28 cellular contexts compared by ENCODE assay signal in genomic region chr10:11588878-11589277, GRCh38.
"Had no signal": no experiment of that assay in that cellular context is flagged by ENCODE, and none has a peak within 500 bp of the region (broad histone marks: within the 10 kb centered on the region; RNA-seq: fewer than 3 reads in every experiment).

No MANE protein-coding gene starts in this region.

- H3K4me3 ChIP-seq: heart right ventricle, lower lobe of right lung, neural progenitor cell, right atrium auricular region, spleen, testis, transverse colon had no signal

- H3K36me3 ChIP-seq: brain microvascular endothelial cell, heart right ventricle, lower lobe of right lung, neural progenitor cell, right atrium auricular region, transverse colon, WERI-Rb-1 had no signal

- H3K27me3 ChIP-seq: brain microvascular endothelial cell, heart right ventricle, neural progenitor cell, right atrium auricular region, spleen, testis, transverse colon had no signal

- H3K9me3 ChIP-seq: lower lobe of right lung, right atrium auricular region, testis had no signal

- FAIRE-seq: astrocyte, endothelial cell of umbilical vein had no signal

- H3K27ac ChIP-seq: brain microvascular endothelial cell, heart right ventricle, lower lobe of right lung, neural progenitor cell, right atrium auricular region, testis, transverse colon, WERI-Rb-1 had no signal

- ATAC-seq: esophagus mucosa; lower lobe of right lung; natural killer cell; stimulated activated naive CD8-positive, alpha-beta T cell treated with anti-CD3 and anti-CD28 coated beads, Interleukin-15, Interleukin-2, amounts not matched to agents 100 U/mL and 50 U/mL, for 24 hours had no signal

- H3K4me1 ChIP-seq: lower lobe of right lung, testis had no signal

- DNase-seq: activated CD4-positive, alpha-beta memory T cell treated with anti-CD3 and anti-CD28 coated beads, Interleukin-2, amount 10 ng/mL, durations not matched to agents 7 days and 5 days; activated CD4-positive, alpha-beta T cell treated with anti-CD3 and anti-CD28 coated beads, Interleukin-2, amount 10 ng/mL, durations not matched to agents 7 days and 5 days; activated CD4-positive, CD25-positive, alpha-beta regulatory T cell treated with anti-CD3 and anti-CD28 coated beads, Interleukin-2, amount 50 U/mL, for 72 hours; activated CD8-positive, alpha-beta memory T cell treated with anti-CD3 and anti-CD28 coated beads, Interleukin-2, amount 50 U/mL, for 48 hours; activated gamma-delta T cell treated with Interleukin-2 at 50 U/mL for 16 hours; activated naive CD4-positive, alpha-beta T cell treated with anti-CD3 and anti-CD28 coated beads, Interleukin-2, amount 50 U/mL, for 16 hours; activated T-cell treated with anti-CD3 and anti-CD28 coated beads, Interleukin-2, amount 50 U/mL, for 24 hours; amniotic stem cell; brain microvascular endothelial cell; central memory CD4-positive, alpha-beta T cell; foreskin melanocyte; heart right ventricle; lower lobe of right lung; mesenchymal stem cell; natural killer cell; occipital lobe; spleen; stimulated activated CD4-positive, alpha-beta T cell treated with anti-CD3 and anti-CD28 coated beads, Interleukin-2, amount 100 ng/mL, for 48 hours; stimulated activated naive CD8-positive, alpha-beta T cell treated with anti-CD3 and anti-CD28 coated beads, Interleukin-15, Interleukin-2, amounts not matched to agents 100 U/mL and 50 U/mL, for 24 hours; T-helper 2 cell; testis; transverse colon; WERI-Rb-1 had no signal
